In genomic region chr20:5080384-5080877, GRCh38 we compare ENCODE assay signal across 1 cellular context.
TF ChIP-seq lines count a peak whose summit lies in the region.

No MANE protein-coding gene starts in this region.

TF ChIP-seq in WTC11, 78 proteins besides CTCF, POLR2A, EP300 and RAD21 (continued from another document):
- TF ChIP-seq ATF6 (CRISPR knock-in tag; IDR thresholded peaks at IDR 0.05) = no peak
- TF ChIP-seq NFE2L1 (CRISPR knock-in tag; IDR thresholded peaks at IDR 0.05) = no peak
- TF ChIP-seq ESRRA (CRISPR knock-in tag; IDR thresholded peaks at IDR 0.05; ENCODE audit: borderline replicate concordance) = no peak
- TF ChIP-seq KAT7 (CRISPR knock-in tag; IDR thresholded peaks at IDR 0.05; ENCODE audit: borderline replicate concordance) = no peak
- no peak for TF ChIP-seq ZNF121 (CRISPR knock-in tag; IDR thresholded peaks at IDR 0.05)
- no peak for TF ChIP-seq SP1 (CRISPR knock-in tag; conservative IDR thresholded peaks at IDR 0.05)
